In genomic region chr20:61127311-61128044, GRCh38 we compare ENCODE assay signal across 15 cellular contexts.
DNase-seq lines count a peak whose midpoint lies in the region; TF ChIP-seq lines count a peak whose summit lies in the region.
"Had no signal": no experiment of that assay in that cellular context is flagged by ENCODE, and none has a peak within 500 bp of the region (broad histone marks: within the 10 kb centered on the region; RNA-seq: fewer than 3 reads in every experiment).

No MANE protein-coding gene starts in this region.

- intact Hi-C loops in activated CD4-positive, alpha-beta memory T cell treated with anti-CD3 and anti-CD28 coated beads for 36 hours (cut with micrococcal nuclease), result no loop called here

- no peaks in the 10 kb centered on the region for H3K9me3 Mint-ChIP-seq in activated CD4-positive, alpha-beta T cell treated with anti-CD3 and anti-CD28 coated beads, Interleukin-2, amount 10 ng/mL, durations not matched to agents 7 days and 5 days
- H3K9me3 Mint-ChIP-seq in activated CD4-positive, alpha-beta memory T cell treated with anti-CD3 and anti-CD28 coated beads for 36 hours, result no peaks in the 10 kb centered on the region
- H3K9me3 Mint-ChIP-seq: dendritic cell treated with granulocyte-macrophage colony-stimulating factor and Interleukin-4, amounts not matched to agents 40 ng/mL and 50 ng/mL, for 4 days had no signal

- no peaks in the 10 kb centered on the region for H3K36me3 ChIP-seq in brain microvascular endothelial cell (replicated peaks)
- H3K36me3 ChIP-seq: thoracic aorta had no signal

- CTCF ChIA-PET in AG04450 (lab: Charles Lee), result no interaction called here
- CTCF ChIA-PET in activated CD4-positive, alpha-beta T cell treated with anti-CD3 and anti-CD28 coated beads, Interleukin-2, amount 10 ng/mL, durations not matched to agents 7 days and 5 days (lab: Charles Lee), result no interaction called here
- CTCF ChIA-PET in activated CD4-positive, alpha-beta memory T cell treated with anti-CD3 and anti-CD28 coated beads for 36 hours (lab: Charles Lee), result no interaction called here

- in situ Hi-C loops in brain microvascular endothelial cell (cut with HindIII; ENCODE audit: low pct_ligation_motif_present, low sequenced_read_pairs), result no loop called here

- TF ChIP-seq CTCF in AG04450 (IDR thresholded peaks at IDR 0.05; ENCODE audit: low read depth, low read length) (no peak), brain microvascular endothelial cell (IDR thresholded peaks at IDR 0.05; ENCODE audit: low read depth, low read length, missing control alignments) (no peak)

- H3K27me3 ChIP-seq in AG04450 (ENCODE audit: control insufficient read depth, insufficient read depth, low read length) (no peaks in the 10 kb centered on the region), brain microvascular endothelial cell (replicated peaks) (no peaks in the 10 kb centered on the region)

- no peak overlapping the region for H3K4me3 Mint-ChIP-seq in activated CD4-positive, alpha-beta T cell treated with anti-CD3 and anti-CD28 coated beads, Interleukin-2, amount 10 ng/mL, durations not matched to agents 7 days and 5 days
- no peak overlapping the region for H3K4me3 Mint-ChIP-seq in activated CD4-positive, alpha-beta memory T cell treated with anti-CD3 and anti-CD28 coated beads for 36 hours
- H3K4me3 Mint-ChIP-seq: dendritic cell treated with granulocyte-macrophage colony-stimulating factor and Interleukin-4, amounts not matched to agents 40 ng/mL and 50 ng/mL, for 4 days had no signal

- no peaks in the 10 kb centered on the region; the same call in 1 of the 2 replicates for H3K9me3 ChIP-seq in AG04450 (ENCODE audit: control insufficient read depth, insufficient read depth, low read length)
- H3K9me3 ChIP-seq: mucosa of descending colon, thoracic aorta had no signal

- H3K27ac ChIP-seq in AG04450 (ENCODE audit: low read depth, low read length) (peak overlapping the region; percentile 31), brain microvascular endothelial cell (no peak overlapping the region)
- H3K27ac ChIP-seq: thoracic aorta had no signal

- H3K36me3 Mint-ChIP-seq in activated CD4-positive, alpha-beta T cell treated with anti-CD3 and anti-CD28 coated beads, Interleukin-2, amount 10 ng/mL, durations not matched to agents 7 days and 5 days (ENCODE audit: low read depth), result no peaks in the 10 kb centered on the region
- no peaks in the 10 kb centered on the region for H3K36me3 Mint-ChIP-seq in activated CD4-positive, alpha-beta memory T cell treated with anti-CD3 and anti-CD28 coated beads for 36 hours

- no peaks in the 10 kb centered on the region for H3K27me3 Mint-ChIP-seq in activated CD4-positive, alpha-beta T cell treated with anti-CD3 and anti-CD28 coated beads, Interleukin-2, amount 10 ng/mL, durations not matched to agents 7 days and 5 days
- H3K27me3 Mint-ChIP-seq in activated CD4-positive, alpha-beta memory T cell treated with anti-CD3 and anti-CD28 coated beads for 36 hours, result no peaks in the 10 kb centered on the region

- DNase-seq in AG04450 (ENCODE audit: low read depth, low spot score) (peak; percentile 73), HS-5 (ENCODE audit: low read depth) (peak; percentile 97), brain microvascular endothelial cell (peak; percentile 28), kidney glomerular epithelial cell (lab: John Stamatoyannopoulos, UW) (peak; percentile 13), NK-92 (lab: John Stamatoyannopoulos, UW; ENCODE audit: unreplicated experiment) (no peak)
- DNase-seq in activated CD4-positive, alpha-beta T cell treated with anti-CD3 and anti-CD28 coated beads, Interleukin-2, amount 10 ng/mL, durations not matched to agents 7 days and 5 days, result no peak
- DNase-seq in activated naive CD4-positive, alpha-beta T cell treated with anti-CD3 and anti-CD28 coated beads, Interleukin-2, amount 50 U/mL, for 16 hours, result no peak
- no peak for DNase-seq in activated CD4-positive, alpha-beta memory T cell treated with anti-CD3 and anti-CD28 coated beads for 36 hours
- DNase-seq: activated T-cell treated with anti-CD3 and anti-CD28 coated beads for 4 hours, DMS 273 treated with DMSO at 0.1 percent for 48 hours, Karpas-422, mucosa of descending colon, NCI-H1694 treated with DMSO at 0.1 percent for 48 hours had no signal

- H3K4me1 Mint-ChIP-seq in activated CD4-positive, alpha-beta T cell treated with anti-CD3 and anti-CD28 coated beads, Interleukin-2, amount 10 ng/mL, durations not matched to agents 7 days and 5 days, result no peaks in the 10 kb centered on the region
- H3K4me1 Mint-ChIP-seq in activated CD4-positive, alpha-beta memory T cell treated with anti-CD3 and anti-CD28 coated beads for 36 hours (ENCODE audit: low read depth), result no peaks in the 10 kb centered on the region

- POLR2A ChIA-PET in AG04450 (lab: Yijun Ruan, JAX), result no interaction called here
- POLR2A ChIA-PET in activated CD4-positive, alpha-beta T cell treated with anti-CD3 and anti-CD28 coated beads, Interleukin-2, amount 10 ng/mL, durations not matched to agents 7 days and 5 days (lab: Charles Lee), result interaction anchor here (0.6 kb wide), 1 partner anchor 49 kb away, joined by 3 read pairs; no protein-coding TSS in a partner anchor
- POLR2A ChIA-PET in activated CD4-positive, alpha-beta memory T cell treated with anti-CD3 and anti-CD28 coated beads for 36 hours (lab: Charles Lee), result no interaction called here

- H3K27ac Mint-ChIP-seq in activated CD4-positive, alpha-beta T cell treated with anti-CD3 and anti-CD28 coated beads, Interleukin-2, amount 10 ng/mL, durations not matched to agents 7 days and 5 days, result no peak overlapping the region
- H3K27ac Mint-ChIP-seq in activated CD4-positive, alpha-beta memory T cell treated with anti-CD3 and anti-CD28 coated beads for 36 hours, result no peak overlapping the region
- H3K27ac Mint-ChIP-seq: dendritic cell treated with granulocyte-macrophage colony-stimulating factor and Interleukin-4, amounts not matched to agents 40 ng/mL and 50 ng/mL, for 4 days had no signal

- H3K4me3 ChIP-seq in AG04450 (ENCODE audit: low read depth, low read length) (no peak overlapping the region), brain microvascular endothelial cell (ENCODE audit: low read depth, low read length) (no peak overlapping the region)
- H3K4me3 ChIP-seq: mucosa of descending colon, thoracic aorta had no signal

Comparison
In these comparisons a context has a peak if more than half of its experiments do, and no peak if none do; other contexts are left out.
1. DNase-seq: peak in AG04450 (single experiment), HS-5 (single experiment), brain microvascular endothelial cell (single experiment) and kidney glomerular epithelial cell (single experiment); none in activated CD4-positive, alpha-beta T cell treated with anti-CD3 and anti-CD28 coated beads, Interleukin-2, amount 10 ng/mL, durations not matched to agents 7 days and 5 days (single experiment), NK-92 (single experiment), activated naive CD4-positive, alpha-beta T cell treated with anti-CD3 and anti-CD28 coated beads, Interleukin-2, amount 50 U/mL, for 16 hours (single experiment) and activated CD4-positive, alpha-beta memory T cell treated with anti-CD3 and anti-CD28 coated beads for 36 hours (single experiment).